27 cellular contexts compared by ENCODE assay signal in the genomic region with DNA sequence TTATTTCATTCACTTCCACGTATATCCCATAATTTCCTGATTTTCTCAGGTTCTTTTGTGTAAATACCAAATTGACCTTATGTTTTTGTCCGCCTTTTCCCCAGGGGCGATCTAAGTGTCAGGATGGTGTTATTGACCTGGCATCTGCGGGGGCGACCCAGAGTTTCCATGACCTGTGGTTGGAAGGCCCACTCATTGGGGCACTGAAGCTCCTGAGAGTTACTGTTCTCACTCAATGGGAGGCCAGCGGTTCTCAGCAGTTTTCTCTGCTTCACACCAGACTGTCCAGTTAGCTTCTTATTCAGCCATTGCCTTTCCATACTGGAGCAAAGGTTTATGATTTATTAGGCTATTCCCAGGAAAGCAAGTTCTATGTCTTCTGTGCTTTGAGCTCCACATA.
"Had no signal": no experiment of that assay in that cellular context is flagged by ENCODE, and none has a peak within 500 bp of the region (broad histone marks: within the 10 kb centered on the region; RNA-seq: fewer than 3 reads in every experiment).

No MANE protein-coding gene starts in this region.

- H3K9me3 Mint-ChIP-seq: central memory CD8-positive, alpha-beta T cell; memory B cell; mesothelial cell of epicardium had no signal

- H3K4me3 ChIP-seq: colonic mucosa, esophagus squamous epithelium, gastrocnemius medialis, lung, mucosa of descending colon, ovary, psoas muscle, sigmoid colon, spleen, testis, tibial artery, upper lobe of left lung had no signal

- H3K36me3 Mint-ChIP-seq: memory B cell, mesothelial cell of epicardium, naive B cell had no signal

- H3K4me1 ChIP-seq: colonic mucosa, esophagus squamous epithelium, gastrocnemius medialis, psoas muscle, sigmoid colon, spleen, testis, tibial artery, upper lobe of left lung had no signal

- H3K27ac ChIP-seq: colonic mucosa, esophagus squamous epithelium, gastrocnemius medialis, ovary, psoas muscle, sigmoid colon, spleen, testis, tibial artery, upper lobe of left lung had no signal

- DNase-seq: colonic mucosa; dermis blood vessel endothelial cell; effector memory CD4-positive, alpha-beta T cell; erythroblast; esophagus squamous epithelium; gastrocnemius medialis; head of caudate nucleus; mucosa of descending colon; naive B cell; nucleus accumbens; ovary; posterior cingulate gyrus; psoas muscle; right cardiac atrium; sigmoid colon; spleen; stimulated activated CD4-positive, alpha-beta T cell treated with anti-CD3 and anti-CD28 coated beads, Interleukin-2, amount 100 ng/mL, for 48 hours; stimulated activated naive CD4-positive, alpha-beta T cell; substantia nigra; testis; tibial artery; upper lobe of left lung had no signal

- H3K27ac Mint-ChIP-seq: memory B cell, mesothelial cell of epicardium, naive B cell had no signal

- H3K27me3 Mint-ChIP-seq: central memory CD8-positive, alpha-beta T cell; memory B cell; naive B cell; natural killer cell treated with Interleukin-12 subunit alpha and Interleukin-12 subunit beta and Interleukin-15 and Interleukin-18, amount 100 ng/mL, for 72 hours had no signal

- H3K9me3 ChIP-seq: colonic mucosa, esophagus squamous epithelium, gastrocnemius medialis, mucosa of descending colon, ovary, psoas muscle, sigmoid colon, spleen, testis, tibial artery, upper lobe of left lung had no signal

- H3K4me3 Mint-ChIP-seq: central memory CD8-positive, alpha-beta T cell; memory B cell; mesothelial cell of epicardium; naive B cell; natural killer cell treated with Interleukin-12 subunit alpha and Interleukin-12 subunit beta and Interleukin-15 and Interleukin-18, amount 100 ng/mL, for 72 hours had no signal

- ATAC-seq: gastrocnemius medialis; mucosa of descending colon; natural killer cell treated with Interleukin-12 subunit alpha and Interleukin-12 subunit beta and Interleukin-15 and Interleukin-18, amount 100 ng/mL, for 72 hours; psoas muscle; right cardiac atrium had no signal

- H3K27me3 ChIP-seq: colonic mucosa, esophagus squamous epithelium, gastrocnemius medialis, ovary, sigmoid colon, spleen, testis, tibial artery, upper lobe of left lung had no signal

- H3K36me3 ChIP-seq: colonic mucosa, esophagus squamous epithelium, gastrocnemius medialis, ovary, sigmoid colon, spleen, tibial artery, upper lobe of left lung had no signal

- H3K4me1 Mint-ChIP-seq: central memory CD8-positive, alpha-beta T cell; mesothelial cell of epicardium had no signal
